Comparison of ENCODE assay signal across 2 cellular contexts in the genomic region with DNA sequence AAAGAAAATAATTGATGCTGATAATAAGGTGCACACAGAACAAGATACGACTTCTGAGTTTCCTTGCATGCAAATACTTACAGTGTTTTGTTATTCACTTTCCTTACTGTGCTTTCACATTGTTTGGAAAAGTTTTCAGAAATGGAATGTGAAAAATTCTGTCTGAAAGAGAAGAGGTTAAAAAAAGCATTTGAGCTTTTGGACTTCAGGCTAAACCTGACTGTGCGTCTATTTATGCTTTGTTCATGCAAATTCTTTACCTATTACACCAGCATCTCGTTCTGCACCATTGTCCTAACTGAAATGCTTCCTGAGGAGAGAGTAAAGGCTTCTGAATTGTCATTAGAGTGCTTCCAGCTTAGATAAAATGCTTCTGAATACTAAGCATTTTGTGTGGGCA.
TF ChIP-seq lines count a peak whose summit lies in the region.

No MANE protein-coding gene starts in this region.

TF ChIP-seq in A549, 52 proteins besides CTCF, POLR2A, EP300 and RAD21 (continued from another document):
- TF ChIP-seq JUN (IDR thresholded peaks at IDR 0.05): no peak
- no peak for TF ChIP-seq MYC (IDR thresholded peaks at IDR 0.05; ENCODE audit: borderline replicate concordance, low read length)

TF ChIP-seq in IMR-90, 13 proteins besides CTCF, POLR2A, EP300 and RAD21 (continued from another document):
- TF ChIP-seq, protein P1, sequence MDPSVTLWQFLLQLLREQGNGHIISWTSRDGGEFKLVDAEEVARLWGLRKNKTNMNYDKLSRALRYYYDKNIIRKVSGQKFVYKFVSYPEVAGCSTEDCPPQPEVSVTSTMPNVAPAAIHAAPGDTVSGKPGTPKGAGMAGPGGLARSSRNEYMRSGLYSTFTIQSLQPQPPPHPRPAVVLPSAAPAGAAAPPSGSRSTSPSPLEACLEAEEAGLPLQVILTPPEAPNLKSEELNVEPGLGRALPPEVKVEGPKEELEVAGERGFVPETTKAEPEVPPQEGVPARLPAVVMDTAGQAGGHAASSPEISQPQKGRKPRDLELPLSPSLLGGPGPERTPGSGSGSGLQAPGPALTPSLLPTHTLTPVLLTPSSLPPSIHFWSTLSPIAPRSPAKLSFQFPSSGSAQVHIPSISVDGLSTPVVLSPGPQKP (IDR thresholded peaks at IDR 0.05; ENCODE audit: borderline replicate concordance, low read depth, low read length): no peak
- no peak for TF ChIP-seq SMC3 (IDR thresholded peaks at IDR 0.05; ENCODE audit: low read depth, low read length)
- TF ChIP-seq BHLHE40 (IDR thresholded peaks at IDR 0.05; ENCODE audit: low read depth, low read length): no peak
- TF ChIP-seq, protein P2, sequence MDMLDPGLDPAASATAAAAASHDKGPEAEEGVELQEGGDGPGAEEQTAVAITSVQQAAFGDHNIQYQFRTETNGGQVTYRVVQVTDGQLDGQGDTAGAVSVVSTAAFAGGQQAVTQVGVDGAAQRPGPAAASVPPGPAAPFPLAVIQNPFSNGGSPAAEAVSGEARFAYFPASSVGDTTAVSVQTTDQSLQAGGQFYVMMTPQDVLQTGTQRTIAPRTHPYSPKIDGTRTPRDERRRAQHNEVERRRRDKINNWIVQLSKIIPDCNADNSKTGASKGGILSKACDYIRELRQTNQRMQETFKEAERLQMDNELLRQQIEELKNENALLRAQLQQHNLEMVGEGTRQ (IDR thresholded peaks at IDR 0.05; ENCODE audit: low read depth, low read length): no peak
